Comparison of ENCODE assay signal across 16 cellular contexts in genomic region chrX:141960573-141960972, GRCh38. TPM values are rescaled to one million over a fixed set of nuclear protein-coding genes. Genes with fewer than 3 reads are reported as not detected.
DNase-seq lines count a peak whose midpoint lies in the region; ATAC-seq, FAIRE-seq and TF ChIP-seq lines count a peak whose summit lies in the region.
"Had no signal": no experiment of that assay in that cellular context is flagged by ENCODE, and none has a peak within 500 bp of the region (broad histone marks: within the 10 kb centered on the region; RNA-seq: fewer than 3 reads in every experiment).

No MANE protein-coding gene starts in this region.

- no peak overlapping the region for H3K4me3 ChIP-seq in astrocyte (ENCODE audit: insufficient read depth, low read depth, low read length)
- H3K4me3 ChIP-seq: BLaER1 had no signal

- H3K9me3 Mint-ChIP-seq in astrocyte (ENCODE audit: unreplicated experiment): no peaks in the 10 kb centered on the region

- no peak overlapping the region for H3K4me2 ChIP-seq in astrocyte (ENCODE audit: low read length)
- H3K4me2 ChIP-seq: BLaER1 had no signal

- peaks cover 4% of the 10 kb centered on the region for H3K4me1 Mint-ChIP-seq in astrocyte (ENCODE audit: low read depth, unreplicated experiment)
- H3K4me1 Mint-ChIP-seq: CD8-positive, alpha-beta memory T cell; H9 had no signal

- no peak overlapping the region for H3K9ac ChIP-seq in astrocyte (ENCODE audit: low read length)
- H3K9ac ChIP-seq: BLaER1 had no signal

- peak; percentile 70 for FAIRE-seq in astrocyte (lab: Jason Lieb, UNC)
- FAIRE-seq: GM12892 had no signal

- DNase-seq in DMS53 treated with DMSO at 0.1 percent for 48 hours (lab: John Stamatoyannopoulos, UW; ENCODE audit: unreplicated experiment) (peak; percentile 2), M059J (ENCODE audit: low read depth) (peak; percentile 38), astrocyte (ENCODE audit: low read depth) (no peak), SHP77 (lab: John Stamatoyannopoulos, UW) (no peak)
- DNase-seq in activated CD4-positive, alpha-beta T cell treated with anti-CD3 and anti-CD28 coated beads, Interleukin-2, amount 50 U/mL, for 4 hours: no peak
- DNase-seq: AML-193; Caco-2; CD8-positive, alpha-beta memory T cell; DMS79; GDM1; GOT3; H9 had no signal

- H3K36me3 Mint-ChIP-seq in astrocyte (ENCODE audit: low read depth, unreplicated experiment): no peaks in the 10 kb centered on the region
- H3K36me3 Mint-ChIP-seq: CD8-positive, alpha-beta memory T cell had no signal

- no peak for TF ChIP-seq CTCF in astrocyte (IDR thresholded peaks at IDR 0.05; ENCODE audit: insufficient read depth, low read depth, low read length)

- H3K27me3 Mint-ChIP-seq in astrocyte (ENCODE audit: low read depth, unreplicated experiment): no peaks in the 10 kb centered on the region
- H3K27me3 Mint-ChIP-seq: CD8-positive, alpha-beta memory T cell had no signal

- H2AFZ ChIP-seq in astrocyte (ENCODE audit: low read depth, low read length): no peak overlapping the region

- ATAC-seq in GM21360 (IDR thresholded peaks at IDR 0.05; ENCODE audit: unreplicated experiment): no peak

- no peaks in the 10 kb centered on the region for H3K79me2 ChIP-seq in astrocyte (ENCODE audit: insufficient read depth, low read length)

- no peak overlapping the region for H3K4me3 Mint-ChIP-seq in astrocyte (ENCODE audit: unreplicated experiment)
- H3K4me3 Mint-ChIP-seq: CD8-positive, alpha-beta memory T cell; H9 had no signal

- H3K27ac ChIP-seq in astrocyte (ENCODE audit: low read depth, low read length): no peak overlapping the region
- H3K27ac ChIP-seq: BLaER1 had no signal

- H3K27ac Mint-ChIP-seq in astrocyte (ENCODE audit: unreplicated experiment): no peak overlapping the region
- H3K27ac Mint-ChIP-seq: CD8-positive, alpha-beta memory T cell; H9 had no signal

- no peaks in the 10 kb centered on the region for H3K4me1 ChIP-seq in astrocyte (ENCODE audit: insufficient read depth, low read length)
- H3K4me1 ChIP-seq: BLaER1, Caco-2 had no signal

- no peaks in the 10 kb centered on the region for H3K36me3 ChIP-seq in astrocyte (ENCODE audit: insufficient read depth, low read length)
- H3K36me3 ChIP-seq: BLaER1 had no signal

- no peaks in the 10 kb centered on the region for H4K20me1 ChIP-seq in astrocyte (ENCODE audit: insufficient read depth, low read length)
- H4K20me1 ChIP-seq: BLaER1 had no signal

- H3K9me3 ChIP-seq in astrocyte (ENCODE audit: insufficient read depth, low read depth, low read length): no peaks in the 10 kb centered on the region
- H3K9me3 ChIP-seq: Caco-2 had no signal

- no peaks in the 10 kb centered on the region for H3K27me3 ChIP-seq in astrocyte (ENCODE audit: insufficient read depth, low read length)

RNA-seq across cellular contexts. Expression of gene MAGEC1, which starts 56.9 kb away (rescaled TPM):
- total RNA-seq in M059J (2014; rRNA removed; shearing (Covaris generic)): 0.79 and 2.0 TPM in 2 replicates
- total RNA-seq in astrocyte: not detected in 2 replicates
- total RNA-seq: Caco-2; CD8-positive, alpha-beta memory T cell; H9; HT1080 had no signal

Comparison
In these comparisons a context has a peak if more than half of its experiments do, and no peak if none do; other contexts are left out.
1. DNase-seq: peak in DMS53 treated with DMSO at 0.1 percent for 48 hours (single experiment) and M059J (single experiment); none in astrocyte (single experiment), activated CD4-positive, alpha-beta T cell treated with anti-CD3 and anti-CD28 coated beads, Interleukin-2, amount 50 U/mL, for 4 hours (0 of 2) and SHP77 (0 of 2).